8 cellular contexts compared by ENCODE assay signal in genomic region chr6:133916650-133917151, GRCh38. TPM values are rescaled to one million over a fixed set of nuclear protein-coding genes. Genes with fewer than 3 reads are reported as not detected.
DNase-seq lines count a peak whose midpoint lies in the region; ATAC-seq lines count a peak whose summit lies in the region.

No MANE protein-coding gene starts in this region.

- peaks cover 20% of the 10 kb centered on the region for H3K27me3 Mint-ChIP-seq in CD4-positive, CD25-positive, alpha-beta regulatory T cell

- peaks cover 0 to 3% (median 0%) of the 10 kb centered on the region in 7 donors for H3K9me3 Mint-ChIP-seq in CD4-positive, CD25-positive, alpha-beta regulatory T cell

- no peak overlapping the region for H3K27ac ChIP-seq in CD4-positive, CD25-positive, alpha-beta regulatory T cell (ENCODE audit: insufficient read depth, low read length, poor library complexity, severe bottlenecking)
- no peak overlapping the region for H3K27ac ChIP-seq in effector memory CD4-positive, alpha-beta T cell (ENCODE audit: insufficient read depth, low read length, poor library complexity, severe bottlenecking)

- H3K4me3 Mint-ChIP-seq in CD4-positive, CD25-positive, alpha-beta regulatory T cell: no peak overlapping the region

- no peaks in the 10 kb centered on the region for H3K9me3 ChIP-seq in CD4-positive, CD25-positive, alpha-beta regulatory T cell (ENCODE audit: control insufficient read depth in 2 of 2, low read length in 2 of 2)
- H3K9me3 ChIP-seq in effector memory CD4-positive, alpha-beta T cell (ENCODE audit: control insufficient read depth, low read length): no peaks in the 10 kb centered on the region

- H3K27ac Mint-ChIP-seq in CD4-positive, CD25-positive, alpha-beta regulatory T cell: no peak overlapping the region

- no peaks in the 10 kb centered on the region for H3K36me3 Mint-ChIP-seq in CD4-positive, CD25-positive, alpha-beta regulatory T cell

- peak; percentile 43 to 73 (median 45) for DNase-seq in CD4-positive, CD25-positive, alpha-beta regulatory T cell
- DNase-seq in NCI-H774 (lab: John Stamatoyannopoulos, UW) (peak; percentile 92), lung microvascular endothelial cell (ENCODE audit: low read depth in 2 of 2) (peak; percentile 89 to 90)
- peak; percentile 88 to 90 for DNase-seq in activated CD4-positive, alpha-beta T cell treated with anti-CD3 and anti-CD28 coated beads, Interleukin-2, amount 50 U/mL, for 48 hours
- peak; percentile 23 to 49 (median 28) for DNase-seq in effector memory CD4-positive, alpha-beta T cell
- peak; percentile 16 to 40 for DNase-seq in stimulated activated CD8-positive, alpha-beta memory T cell treated with anti-CD3 and anti-CD28 coated beads, Interleukin-15, amount 100 ng/mL, for 4 hours (ENCODE audit: low read depth in 2 of 2)

- H3K4me1 ChIP-seq in CD4-positive, CD25-positive, alpha-beta regulatory T cell (ENCODE audit: control insufficient read depth, insufficient read depth, low read length, poor library complexity, severe bottlenecking): no peaks in the 10 kb centered on the region
- H3K4me1 ChIP-seq in effector memory CD4-positive, alpha-beta T cell (ENCODE audit: control insufficient read depth, insufficient read depth, low read length, poor library complexity, severe bottlenecking): no peaks in the 10 kb centered on the region

- peaks cover 0 to 4% (median 0%) of the 10 kb centered on the region in 4 donors for H3K4me1 Mint-ChIP-seq in CD4-positive, CD25-positive, alpha-beta regulatory T cell

- ATAC-seq in CD4-positive, CD25-positive, alpha-beta regulatory T cell (ENCODE audit: low read depth in 2 of 2): peak; percentile 52 to 77
- ATAC-seq in GM19395 (IDR thresholded peaks at IDR 0.05; ENCODE audit: unreplicated experiment) (peak; percentile 89), HG03575 (IDR thresholded peaks at IDR 0.05; ENCODE audit: extremely low read depth, insufficient number of reproducible peaks, low FRiP score, unreplicated experiment) (peak; percentile 46)

- peaks cover 13% of the 10 kb centered on the region for H3K27me3 ChIP-seq in CD4-positive, CD25-positive, alpha-beta regulatory T cell (ENCODE audit: control insufficient read depth, insufficient read depth, low read length)
- no peaks in the 10 kb centered on the region for H3K27me3 ChIP-seq in effector memory CD4-positive, alpha-beta T cell (replicated peaks; ENCODE audit: control insufficient read depth, insufficient read depth, low read length, poor library complexity, severe bottlenecking)

- H3K36me3 ChIP-seq in CD4-positive, CD25-positive, alpha-beta regulatory T cell (ENCODE audit: control insufficient read depth, insufficient read depth, low read length): no peaks in the 10 kb centered on the region
- H3K36me3 ChIP-seq in effector memory CD4-positive, alpha-beta T cell (ENCODE audit: control insufficient read depth, insufficient read depth, low read length): no peaks in the 10 kb centered on the region

- no peak overlapping the region for H3K4me3 ChIP-seq in CD4-positive, CD25-positive, alpha-beta regulatory T cell (ENCODE audit: low read depth, low read length)
- H3K4me3 ChIP-seq in effector memory CD4-positive, alpha-beta T cell (ENCODE audit: insufficient read depth, low read depth, low read length, poor library complexity, severe bottlenecking): no peak overlapping the region

RNA-seq across cellular contexts. Expression of gene TCF21, which starts 27.8 kb away (rescaled TPM):
- not detected for total RNA-seq in CD4-positive, CD25-positive, alpha-beta regulatory T cell
- not detected for polyA plus RNA-seq in CD4-positive, CD25-positive, alpha-beta regulatory T cell
- not detected in 2 replicates for total RNA-seq in lung microvascular endothelial cell

RNA-seq across cellular contexts. Expression of gene TBPL1, which starts 36.3 kb away (rescaled TPM):
- 32.2 TPM for total RNA-seq in CD4-positive, CD25-positive, alpha-beta regulatory T cell
- polyA plus RNA-seq in CD4-positive, CD25-positive, alpha-beta regulatory T cell: 10 to 100 TPM; 55.1 to 73.6 (median 59.1) TPM
- 13.3 and 34.3 TPM in 2 replicates for total RNA-seq in lung microvascular endothelial cell

Comparison
In these comparisons a context has a peak if more than half of its experiments do, and no peak if none do; other contexts are left out.
1. DNase-seq: peak in every context shown above with its lines; median percentile 92 in NCI-H774; 90 in lung microvascular endothelial cell; 89 in activated CD4-positive, alpha-beta T cell treated with anti-CD3 and anti-CD28 coated beads, Interleukin-2, amount 50 U/mL, for 48 hours; 45 in CD4-positive, CD25-positive, alpha-beta regulatory T cell; 28 in effector memory CD4-positive, alpha-beta T cell; 28 in stimulated activated CD8-positive, alpha-beta memory T cell treated with anti-CD3 and anti-CD28 coated beads, Interleukin-15, amount 100 ng/mL, for 4 hours.